ENCODE assay signal across 18 cellular contexts in genomic region chr13:93455881-93456280, GRCh38.
A peak's percentile ranks its signal among the peaks of the same experiment; 100 is the strongest.
DNase-seq lines count a peak whose midpoint lies in the region; ATAC-seq and TF ChIP-seq lines count a peak whose summit lies in the region.
"Had no signal": no experiment of that assay in that cellular context is flagged by ENCODE, and none has a peak within 500 bp of the region (broad histone marks: within the 10 kb centered on the region; RNA-seq: fewer than 3 reads in every experiment).

No MANE protein-coding gene starts in this region.

- no peaks in the 10 kb centered on the region for H3K27me3 ChIP-seq in lower lobe of right lung (ENCODE audit: low read depth)

- H3K36me3 ChIP-seq in KOPT-K1 (ENCODE audit: insufficient read depth, low read length) = no peaks in the 10 kb centered on the region
- no peaks in the 10 kb centered on the region for H3K36me3 ChIP-seq in SK-N-MC (ENCODE audit: insufficient read depth, low read length)
- H3K36me3 ChIP-seq in lower lobe of right lung = no peaks in the 10 kb centered on the region
- H3K36me3 ChIP-seq in mucosa of descending colon (ENCODE audit: low read depth) = no peaks in the 10 kb centered on the region

- H3K4me3 ChIP-seq in SK-N-MC (no peak overlapping the region), lower lobe of right lung (peak overlapping the region; percentile 38), mucosa of descending colon (no peak overlapping the region)
- H3K4me3 ChIP-seq: GM23248 had no signal

- no peak for TF ChIP-seq CTCF in lower lobe of right lung (IDR thresholded peaks at IDR 0.05)
- TF ChIP-seq CTCF in nephron progenitor cell (IDR thresholded peaks at IDR 0.05) = no peak
- no peak for TF ChIP-seq CTCF in mucosa of descending colon (IDR thresholded peaks at IDR 0.05)

- peak overlapping the region; percentile 34 for H3K27ac Mint-ChIP-seq in nephron progenitor cell
- H3K27ac Mint-ChIP-seq in activated CD4-positive, alpha-beta memory T cell treated with anti-CD3 and anti-CD28 coated beads for 36 hours = no peak overlapping the region
- H3K27ac Mint-ChIP-seq: CD4-positive, alpha-beta memory T cell had no signal

- no peak overlapping the region for H3K4me3 Mint-ChIP-seq in nephron progenitor cell
- H3K4me3 Mint-ChIP-seq in activated CD4-positive, alpha-beta memory T cell treated with anti-CD3 and anti-CD28 coated beads for 36 hours = no peak overlapping the region
- H3K4me3 Mint-ChIP-seq: CD4-positive, alpha-beta memory T cell had no signal

- H3K9me3 ChIP-seq in KOPT-K1 (ENCODE audit: insufficient read depth, low read length, poor library complexity, severe bottlenecking) (no peaks in the 10 kb centered on the region), SK-N-MC (ENCODE audit: low read depth, low read length) (no peaks in the 10 kb centered on the region), lower lobe of right lung (no peaks in the 10 kb centered on the region), mucosa of descending colon (no peaks in the 10 kb centered on the region)

- intact Hi-C loops in lower lobe of right lung (cut with DNase I) = no loop called here
- intact Hi-C loops in mucosa of descending colon (cut with DNase I, micrococcal nuclease) = no loop called here
- intact Hi-C loops in activated CD4-positive, alpha-beta memory T cell treated with anti-CD3 and anti-CD28 coated beads for 36 hours (cut with micrococcal nuclease) = no loop called here

- DNase-seq in SK-N-MC (ENCODE audit: low read depth, low spot score) (no peak), lower lobe of right lung (no peak), nephron progenitor cell (no peak), mucosa of descending colon (no peak)
- no peak for DNase-seq in activated CD4-positive, alpha-beta memory T cell treated with anti-CD3 and anti-CD28 coated beads for 36 hours
- DNase-seq: C1 segment of cervical spinal cord; Calu3; CD4-positive, alpha-beta memory T cell; COR-L47; DMS53; DMS79 treated with DMSO at 0.1 percent for 48 hours; GF-D8; GM23248; H7; HCEC 1CT had no signal

- peaks cover 23% of the 10 kb centered on the region for H3K4me1 Mint-ChIP-seq in nephron progenitor cell
- no peaks in the 10 kb centered on the region for H3K4me1 Mint-ChIP-seq in activated CD4-positive, alpha-beta memory T cell treated with anti-CD3 and anti-CD28 coated beads for 36 hours (ENCODE audit: low read depth)
- H3K4me1 Mint-ChIP-seq: CD4-positive, alpha-beta memory T cell had no signal

- peaks cover 9% of the 10 kb centered on the region for H3K36me3 Mint-ChIP-seq in nephron progenitor cell (ENCODE audit: low read depth)
- H3K36me3 Mint-ChIP-seq in activated CD4-positive, alpha-beta memory T cell treated with anti-CD3 and anti-CD28 coated beads for 36 hours = no peaks in the 10 kb centered on the region
- H3K36me3 Mint-ChIP-seq: CD4-positive, alpha-beta memory T cell had no signal

- no peaks in the 10 kb centered on the region for H3K27me3 Mint-ChIP-seq in nephron progenitor cell (ENCODE audit: low read depth, poor library complexity)
- no peaks in the 10 kb centered on the region for H3K27me3 Mint-ChIP-seq in activated CD4-positive, alpha-beta memory T cell treated with anti-CD3 and anti-CD28 coated beads for 36 hours
- H3K27me3 Mint-ChIP-seq: CD4-positive, alpha-beta memory T cell had no signal

- POLR2A ChIA-PET in activated CD4-positive, alpha-beta memory T cell treated with anti-CD3 and anti-CD28 coated beads for 36 hours (lab: Charles Lee) = no interaction called here

- peaks cover 8% of the 10 kb centered on the region for H3K9me3 Mint-ChIP-seq in nephron progenitor cell
- H3K9me3 Mint-ChIP-seq in activated CD4-positive, alpha-beta memory T cell treated with anti-CD3 and anti-CD28 coated beads for 36 hours = no peaks in the 10 kb centered on the region

- no peak overlapping the region for H3K9ac ChIP-seq in SK-N-MC (ENCODE audit: insufficient read length)
- H3K9ac ChIP-seq: GM23248 had no signal

- H3K27ac ChIP-seq in KOPT-K1 (ENCODE audit: low read depth, low read length, poor library complexity, severe bottlenecking) (peak overlapping the region; percentile 66), SK-N-MC (0 out of 2 replicates have a peak overlapping the region, but pooled peaks have one; percentile 31), lower lobe of right lung (no peak overlapping the region)
- H3K27ac ChIP-seq: GM23248 had no signal

- no peak for ATAC-seq in lower lobe of right lung
- no peak for ATAC-seq in GM18909 (IDR thresholded peaks at IDR 0.05; ENCODE audit: poor library complexity, unreplicated experiment)
- ATAC-seq in HG03520 (IDR thresholded peaks at IDR 0.05; ENCODE audit: unreplicated experiment) = no peak
- ATAC-seq in mucosa of descending colon = no peak

- H3K4me1 ChIP-seq in lower lobe of right lung (no peaks in the 10 kb centered on the region), mucosa of descending colon (ENCODE audit: low read depth) (no peaks in the 10 kb centered on the region)

- CTCF ChIA-PET in activated CD4-positive, alpha-beta memory T cell treated with anti-CD3 and anti-CD28 coated beads for 36 hours (lab: Charles Lee) = no interaction called here
